In genomic region chr1:66929999-66930822, GRCh38 we compare ENCODE assay signal across 8 cellular contexts. TPM values are rescaled to one million over a fixed set of nuclear protein-coding genes. Genes with fewer than 3 reads are reported as not detected.
DNase-seq lines count a peak whose midpoint lies in the region; ATAC-seq and TF ChIP-seq lines count a peak whose summit lies in the region.

No MANE protein-coding gene starts in this region.

- TF ChIP-seq CTCF in CD4-positive, alpha-beta T cell (IDR thresholded peaks at IDR 0.05) = peak; percentile 52
- TF ChIP-seq CTCF in lower leg skin (IDR thresholded peaks at IDR 0.05) = no peak

- no peaks in the 10 kb centered on the region for H3K9me3 Mint-ChIP-seq in CD4-positive, alpha-beta T cell
- no peaks in the 10 kb centered on the region for H3K9me3 Mint-ChIP-seq in activated CD4-positive, alpha-beta memory T cell treated with anti-CD3 and anti-CD28 coated beads for 36 hours

- no peaks in the 10 kb centered on the region for H3K9me3 ChIP-seq in CD4-positive, alpha-beta T cell (ENCODE audit: control insufficient read depth, low read length)

- peak overlapping the region; percentile 91 for H3K4me3 ChIP-seq in lower leg skin (ENCODE audit: low read depth, poor library complexity, severe bottlenecking)

- POLR2A ChIA-PET in CD4-positive, alpha-beta T cell (lab: Charles Lee) = interaction anchor here (0.7 to 1.8 kb wide), 15 partner anchors 15 to 241 kb away, joined by 3 to 9 read pairs (median 4); partner anchors contain the start of gene SLC35D1
- POLR2A ChIA-PET in activated CD4-positive, alpha-beta memory T cell treated with anti-CD3 and anti-CD28 coated beads for 36 hours (lab: Charles Lee) = interaction anchor here (0.7 to 1.3 kb wide), 5 partner anchors 53 to 384 kb away, joined by 3 to 4 read pairs (median 3); partner anchors contain the start of genes IL23R and SLC35D1

- H3K27me3 Mint-ChIP-seq in CD4-positive, alpha-beta T cell = no peaks in the 10 kb centered on the region
- H3K27me3 Mint-ChIP-seq in activated CD4-positive, alpha-beta memory T cell treated with anti-CD3 and anti-CD28 coated beads for 36 hours = no peaks in the 10 kb centered on the region

- WGBS in lower leg skin, 2 donors = 1% methylated on average over 46 to 49 of the region's 83 CpGs

- intact Hi-C loops in CD4-positive, alpha-beta T cell (cut with DNase I, micrococcal nuclease) = loop anchor here (2.0 to 10.0 kb wide), 10 partner anchors 32 to 1505 kb away; partner anchors contain the start of genes SERBP1 (in 2 of the 2), LEPR (in 1 of the 2), LEPROT (in 1 of the 2) and SLC35D1 (in 1 of the 2)
- intact Hi-C loops in activated CD4-positive, alpha-beta memory T cell treated with anti-CD3 and anti-CD28 coated beads for 36 hours (cut with micrococcal nuclease) = loop anchor here (1.0 to 10.0 kb wide), 12 partner anchors 24 to 1865 kb away; partner anchors contain the start of gene IL12RB2
- intact Hi-C loops in lower leg skin (cut with DNase I; ENCODE audit: low total_unique reads) = no loop called here

- H3K27ac ChIP-seq in CD4-positive, alpha-beta T cell (ENCODE audit: low read depth, low read length) = peak overlapping the region; percentile 87

- peak in 1 of 2 donors; percentile 71 for TF ChIP-seq POLR2A in lower leg skin (IDR thresholded peaks at IDR 0.05)

- peak; percentile 66 for ATAC-seq in CD4-positive, alpha-beta T cell (ENCODE audit: poor library complexity)
- ATAC-seq in GM19397 (IDR thresholded peaks at IDR 0.05; ENCODE audit: unreplicated experiment) (peak; percentile 77), HG03558 (IDR thresholded peaks at IDR 0.05; ENCODE audit: extremely low read depth, unreplicated experiment) (peak; percentile 52)

- H3K4me3 Mint-ChIP-seq in CD4-positive, alpha-beta T cell = peak overlapping the region; percentile 91
- peak overlapping the region; percentile 90 for H3K4me3 Mint-ChIP-seq in activated CD4-positive, alpha-beta memory T cell treated with anti-CD3 and anti-CD28 coated beads for 36 hours

- H3K36me3 Mint-ChIP-seq in CD4-positive, alpha-beta T cell (ENCODE audit: low read depth) = peaks cover 26% of the 10 kb centered on the region
- H3K36me3 Mint-ChIP-seq in activated CD4-positive, alpha-beta memory T cell treated with anti-CD3 and anti-CD28 coated beads for 36 hours = peaks cover 14% of the 10 kb centered on the region

- H3K4me1 Mint-ChIP-seq in CD4-positive, alpha-beta T cell (ENCODE audit: low read depth) = peaks cover 74% of the 10 kb centered on the region
- peaks cover 57% of the 10 kb centered on the region for H3K4me1 Mint-ChIP-seq in activated CD4-positive, alpha-beta memory T cell treated with anti-CD3 and anti-CD28 coated beads for 36 hours (ENCODE audit: low read depth)

- peak; percentile 88 to 95 (median 92) for DNase-seq in CD4-positive, alpha-beta T cell
- DNase-seq in NCI-H748 treated with DMSO at 0.1 percent for 48 hours (lab: John Stamatoyannopoulos, UW) = peak; percentile 91
- DNase-seq in activated CD4-positive, alpha-beta memory T cell treated with anti-CD3 and anti-CD28 coated beads for 36 hours = peak; percentile 96
- DNase-seq in dermis microvascular lymphatic vessel endothelial cell (ENCODE audit: low read depth in 2 of 2) = peak; percentile 79 to 96
- DNase-seq in lower leg skin (ENCODE audit: low spot score in 2 of 2) = peak; percentile 94 to 99
- DNase-seq in stimulated activated CD4-positive, alpha-beta T cell treated with anti-CD3 and anti-CD28 coated beads, Interleukin-4, amount 100 ng/mL, for 24 hours = peak; percentile 90

- CTCF ChIA-PET in CD4-positive, alpha-beta T cell (lab: Charles Lee) = interaction anchor here (0.7 kb wide), 2 partner anchors 21 to 51 kb away, joined by 3 read pairs; no protein-coding TSS in a partner anchor
- CTCF ChIA-PET in activated CD4-positive, alpha-beta memory T cell treated with anti-CD3 and anti-CD28 coated beads for 36 hours (lab: Charles Lee) = interaction anchor here (0.8 to 1.4 kb wide), 3 partner anchors 26 to 460 kb away, joined by 3 to 8 read pairs (median 3); no protein-coding TSS in a partner anchor

- H3K27me3 ChIP-seq in CD4-positive, alpha-beta T cell (ENCODE audit: control insufficient read depth, insufficient read depth, low read length) = no peaks in the 10 kb centered on the region

- H3K27ac Mint-ChIP-seq in CD4-positive, alpha-beta T cell = peak overlapping the region; percentile 84
- peak overlapping the region; percentile 96 for H3K27ac Mint-ChIP-seq in activated CD4-positive, alpha-beta memory T cell treated with anti-CD3 and anti-CD28 coated beads for 36 hours

RNA-seq across cellular contexts. Expression of gene MIER1, which starts 5.4 kb away (rescaled TPM):
- total RNA-seq in CD4-positive, alpha-beta T cell = 100 to 1,000 TPM; 106 to 107 TPM
- 10 to 100 TPM; 54.7 to 58.8 TPM for total RNA-seq in activated CD4-positive, alpha-beta memory T cell treated with anti-CD3 and anti-CD28 coated beads for 36 hours
- total RNA-seq in dermis microvascular lymphatic vessel endothelial cell = 19.4 and 20.7 TPM in 2 replicates
- 10 to 100 TPM; 17.0 to 26.5 (median 21.0) TPM for total RNA-seq in lower leg skin

RNA-seq across cellular contexts. Expression of gene DNAI4, which starts 5.6 kb away (rescaled TPM):
- total RNA-seq in CD4-positive, alpha-beta T cell = 1 to 10 TPM; 5.0 to 8.8 TPM
- 1 to 10 TPM; 1.4 to 1.6 TPM for total RNA-seq in activated CD4-positive, alpha-beta memory T cell treated with anti-CD3 and anti-CD28 coated beads for 36 hours
- total RNA-seq in dermis microvascular lymphatic vessel endothelial cell (1.8 and 1.9 TPM in 2 replicates), lower leg skin (1 to 10 TPM; 1.5 to 3.8 (median 2.5) TPM)

Comparison
In these comparisons a context has a peak if more than half of its experiments do, and no peak if none do; other contexts are left out.
1. Peak in every context shown above with its lines: DNase-seq, ATAC-seq, H3K4me3 ChIP-seq and H3K27ac ChIP-seq.